ENCODE assay signal across 15 cellular contexts in the genomic region with DNA sequence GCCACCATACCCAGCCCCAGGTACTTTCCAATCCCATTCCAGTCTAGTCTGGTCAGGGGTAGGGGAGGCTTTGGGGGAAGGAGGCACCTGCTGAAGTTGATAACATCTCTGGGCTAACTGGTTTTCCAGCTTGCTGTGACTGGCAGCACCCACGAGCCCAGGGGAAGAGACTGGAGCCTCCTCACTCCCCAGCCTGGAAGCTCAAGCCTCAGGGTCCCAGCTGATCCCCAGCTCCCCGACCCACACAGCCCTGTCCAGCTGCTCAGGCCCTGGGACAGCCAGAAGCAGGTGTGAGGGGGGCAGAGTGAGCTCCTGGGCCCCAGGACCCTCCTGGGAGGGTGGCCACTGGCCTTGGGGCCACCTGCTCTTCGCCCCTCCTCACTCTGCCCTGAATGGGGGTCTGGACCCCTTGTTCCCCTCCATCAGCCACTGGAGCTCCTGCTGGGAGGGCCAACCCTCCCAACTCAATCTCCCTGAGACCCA. TPM values are rescaled to one million over a fixed set of nuclear protein-coding genes. Genes with fewer than 3 reads are reported as not detected.
DNase-seq lines count a peak whose midpoint lies in the region; ATAC-seq and TF ChIP-seq lines count a peak whose summit lies in the region.
"Had no signal": no experiment of that assay in that cellular context is flagged by ENCODE, and none has a peak within 500 bp of the region (broad histone marks: within the 10 kb centered on the region; RNA-seq: fewer than 3 reads in every experiment).

No MANE protein-coding gene starts in this region.

- H3K36me3 ChIP-seq in spleen (no peaks in the 10 kb centered on the region), thyroid gland (no peaks in the 10 kb centered on the region)
- H3K36me3 ChIP-seq: colonic mucosa, thoracic aorta had no signal

- peak; percentile 6 for ATAC-seq in esophagus mucosa
- ATAC-seq: naive thymus-derived CD4-positive, alpha-beta T cell had no signal

- TF ChIP-seq POLR2A in spleen (IDR thresholded peaks at IDR 0.05) (no peak), thyroid gland (IDR thresholded peaks at IDR 0.05) (no peak)

- H3K4me1 ChIP-seq in spleen (peaks cover 0 to 3% (median 0%) of the 10 kb centered on the region in 6 donors), thyroid gland (peaks cover 0 to 6% of the 10 kb centered on the region in 2 donors)
- H3K4me1 ChIP-seq: colonic mucosa had no signal

- DNase-seq in SIG-M5 treated with dmso at 0.1 percent for 504 hours (lab: John Stamatoyannopoulos, UW; ENCODE audit: unreplicated experiment) (peak; percentile 25), SIG-M5 (lab: John Stamatoyannopoulos, UW) (no peak), NCI-H526 treated with DMSO at 0.1 percent for 48 hours (lab: John Stamatoyannopoulos, UW) (peak; percentile 23), spleen (peak; percentile 68), thyroid gland (no peak), SKM-1 (lab: John Stamatoyannopoulos, UW; ENCODE audit: unreplicated experiment) (no peak), NCI-H345 (lab: John Stamatoyannopoulos, UW) (no peak)
- DNase-seq: activated CD4-positive, alpha-beta T cell treated with anti-CD3 and anti-CD28 coated beads, Interleukin-2, amount 50 U/mL, for 48 hours; colonic mucosa; COR-L47; GM23248; naive thymus-derived CD4-positive, alpha-beta T cell; NCI-H1694 had no signal

- H3K4me3 ChIP-seq in spleen (no peak overlapping the region), thyroid gland (replicated peaks in 1 of 3) (no peak overlapping the region)
- H3K4me3 ChIP-seq: colonic mucosa, GM23248, thoracic aorta had no signal

- 59 to 85% (median 62%) methylated on average over 3 of the region's 3 CpGs for WGBS in spleen, 5 donors
- WGBS in thyroid gland, 2 donors: 62 to 67% methylated on average over 3 of the region's 3 CpGs

- H3K27ac ChIP-seq in spleen: no peak overlapping the region
- H3K27ac ChIP-seq in thyroid gland: no peak overlapping the region
- H3K27ac ChIP-seq: colonic mucosa, GM23248, thoracic aorta had no signal

- intact Hi-C loops in spleen (cut with DNase I; ENCODE audit: low total_unique reads) (no loop called here), thyroid gland (cut with DNase I) (no loop called here)

- H3K27me3 ChIP-seq in spleen (replicated peaks in 1 of 7) (peaks cover 0 to 58% (median 34%) of the 10 kb centered on the region in 7 donors), thyroid gland (no peaks in the 10 kb centered on the region)
- H3K27me3 ChIP-seq: colonic mucosa had no signal

- no peak for TF ChIP-seq CTCF in spleen (IDR thresholded peaks at IDR 0.05 in 8 of 11, conservative IDR thresholded peaks at IDR 0.05 in 3 of 11)
- TF ChIP-seq CTCF in thyroid gland (IDR thresholded peaks at IDR 0.05): no peak

- H3K9me3 ChIP-seq in spleen: no peaks in the 10 kb centered on the region
- no peaks in the 10 kb centered on the region for H3K9me3 ChIP-seq in thyroid gland
- H3K9me3 ChIP-seq: colonic mucosa, thoracic aorta had no signal

RNA-seq across cellular contexts. Expression of a gene that starts 23.6 kb away (rescaled TPM):
- total RNA-seq in esophagus mucosa (6,387 TPM), spleen (1,000 to 10,000 TPM in 4 of 7 donors, under 1 TPM in 3; under 0.01 to 8,075 (median 6,234) TPM), thyroid gland (under 1 TPM; under 0.01 TPM)
- not detected for polyA plus RNA-seq in spleen
- total RNA-seq: GM23248 had no signal
- polyA plus RNA-seq: GM23248; naive thymus-derived CD4-positive, alpha-beta T cell had no signal

RNA-seq across cellular contexts. Expression of a gene that starts 50.0 kb away (rescaled TPM):
- total RNA-seq in esophagus mucosa (6,387 TPM), spleen (1,000 to 10,000 TPM in 4 of 7 donors, under 1 TPM in 3; under 0.01 to 8,075 (median 6,234) TPM), thyroid gland (under 1 TPM; under 0.01 TPM)
- polyA plus RNA-seq in spleen: not detected
- total RNA-seq: GM23248 had no signal
- polyA plus RNA-seq: GM23248; naive thymus-derived CD4-positive, alpha-beta T cell had no signal

Comparison
In these comparisons a context has a peak if more than half of its experiments do, and no peak if none do; other contexts are left out.
1. DNase-seq: peak in SIG-M5 treated with dmso at 0.1 percent for 504 hours (single experiment), NCI-H526 treated with DMSO at 0.1 percent for 48 hours (single experiment) and spleen (single experiment); none in SIG-M5 (single experiment), thyroid gland (0 of 2), SKM-1 (single experiment) and NCI-H345 (single experiment).